In the genomic region with DNA sequence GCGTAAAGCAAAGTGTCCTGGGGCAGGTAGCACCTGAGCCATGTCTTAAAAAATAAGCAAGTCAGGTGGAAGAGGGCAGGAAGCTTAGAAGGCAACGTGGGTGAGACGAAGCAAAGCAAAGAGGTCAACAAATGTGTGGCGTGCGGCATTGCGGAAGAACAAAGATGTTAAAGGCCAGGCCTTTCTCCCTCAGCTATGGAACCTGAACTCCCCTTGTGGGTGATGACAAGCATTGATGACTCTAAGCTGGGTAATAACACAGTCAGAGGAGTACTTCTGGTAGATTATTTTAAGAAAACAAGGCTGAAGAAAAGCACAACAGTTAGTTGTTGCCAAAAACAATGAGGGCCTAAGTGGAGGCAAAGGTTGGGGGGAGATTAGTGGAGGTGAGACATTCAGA, we compare ENCODE assay signal across 19 cellular contexts. TPM values are rescaled to one million over a fixed set of nuclear protein-coding genes. Genes with fewer than 3 reads are reported as not detected.
DNase-seq lines count a peak whose midpoint lies in the region; ATAC-seq, FAIRE-seq and TF ChIP-seq lines count a peak whose summit lies in the region.
"Had no signal": no experiment of that assay in that cellular context is flagged by ENCODE, and none has a peak within 500 bp of the region (broad histone marks: within the 10 kb centered on the region; RNA-seq: fewer than 3 reads in every experiment).

No MANE protein-coding gene starts in this region.

- no peaks in the 10 kb centered on the region for H3K79me2 ChIP-seq in neural progenitor cell (ENCODE audit: low read depth)

- TF ChIP-seq CTCF in left ventricle myocardium inferior (IDR thresholded peaks at IDR 0.05; ENCODE audit: borderline replicate concordance), result no peak
- no peak for TF ChIP-seq CTCF in body of pancreas (IDR thresholded peaks at IDR 0.05)
- no peak for TF ChIP-seq CTCF in vagina (IDR thresholded peaks at IDR 0.05)
- no peak for TF ChIP-seq CTCF in neural progenitor cell (IDR thresholded peaks at IDR 0.05)

- no peak for DNase-seq in left ventricle myocardium inferior
- DNase-seq in Right ventricle myocardium superior, result no peak
- no peak for DNase-seq in body of pancreas
- DNase-seq in vagina (ENCODE audit: extremely low spot score in 2 of 2), result no peak
- no peak for DNase-seq in immature natural killer cell
- no peak for DNase-seq in GM12891 (ENCODE audit: insufficient read length, low spot score)
- DNase-seq in neural progenitor cell (ENCODE audit: low spot score), result no peak
- DNase-seq: AML-193, Caco-2, NCI-H1930, NCI-H2171 treated with DMSO at 0.1 percent for 48 hours, NCI-H510A, Peyer's patch, SHP77 had no signal

- H3K36me3 ChIP-seq in left ventricle myocardium inferior (no peaks in the 10 kb centered on the region), body of pancreas (replicated peaks in 1 of 2; ENCODE audit: insufficient read depth in 1 of 2, low read depth in 2 of 2) (no peaks in the 10 kb centered on the region), muscle layer of colon (ENCODE audit: insufficient read depth, low read length) (no peaks in the 10 kb centered on the region), vagina (no peaks in the 10 kb centered on the region), neural progenitor cell (no peaks in the 10 kb centered on the region)
- H3K36me3 ChIP-seq: Peyer's patch had no signal

- H3K9me3 ChIP-seq in left ventricle myocardium inferior (replicated peaks) (no peaks in the 10 kb centered on the region), body of pancreas (no peaks in the 10 kb centered on the region), muscle layer of colon (ENCODE audit: low read length) (no peaks in the 10 kb centered on the region), vagina (no peaks in the 10 kb centered on the region), neural progenitor cell (ENCODE audit: low read depth) (no peaks in the 10 kb centered on the region)
- H3K9me3 ChIP-seq: Peyer's patch had no signal

- peak overlapping the region; percentile 88 for H3K27ac ChIP-seq in left ventricle myocardium inferior (replicated peaks)
- H3K27ac ChIP-seq in body of pancreas, result peak overlapping the region; percentile 56 to 86 (median 63)
- peak overlapping the region; percentile 96 for H3K27ac ChIP-seq in muscle layer of colon (ENCODE audit: low read depth, low read length)
- H3K27ac ChIP-seq in vagina, result peak overlapping the region; percentile 76
- H3K27ac ChIP-seq in neural progenitor cell, result no peak overlapping the region
- H3K27ac ChIP-seq: GM23248, HL-60, KMS-11 had no signal

- intact Hi-C loops in left ventricle myocardium inferior (cut with micrococcal nuclease) (no loop called here), Right ventricle myocardium superior (cut with DNase I) (no loop called here), body of pancreas (cut with DNase I) (no loop called here), vagina (cut with DNase I) (no loop called here)

- no peak overlapping the region for H3K4me2 ChIP-seq in neural progenitor cell
- H3K4me2 ChIP-seq: KMS-11 had no signal

- H3K27me3 ChIP-seq in left ventricle myocardium inferior (ENCODE audit: low read depth), result no peaks in the 10 kb centered on the region
- H3K27me3 ChIP-seq in body of pancreas, result no peaks in the 10 kb centered on the region
- H3K27me3 ChIP-seq in muscle layer of colon (ENCODE audit: control insufficient read depth in 1 of 2, insufficient read depth in 2 of 2, low read length in 2 of 2), result no peaks in the 10 kb centered on the region
- H3K27me3 ChIP-seq in vagina, result no peaks in the 10 kb centered on the region
- H3K27me3 ChIP-seq in neural progenitor cell, result no peaks in the 10 kb centered on the region
- H3K27me3 ChIP-seq: Peyer's patch had no signal

- H3K27me3 Mint-ChIP-seq in immature natural killer cell (ENCODE audit: low read depth in 3 of 3) (no peaks in the 10 kb centered on the region), neural progenitor cell (ENCODE audit: insufficient read depth, low read depth) (peaks cover 4% of the 10 kb centered on the region)

- H3K36me3 Mint-ChIP-seq in immature natural killer cell, result no peaks in the 10 kb centered on the region
- H3K36me3 Mint-ChIP-seq in neural progenitor cell, result peaks cover 3% of the 10 kb centered on the region

- 65 to 72% methylated on average over 6 of the region's 6 CpGs for WGBS in body of pancreas, 2 donors

- no peak for FAIRE-seq in GM12891 (lab: Jason Lieb, UNC)
- FAIRE-seq: GM12878 had no signal

- peaks cover 47% of the 10 kb centered on the region for H3F3A ChIP-seq in neural progenitor cell (ENCODE audit: low read depth)

- H2AFZ ChIP-seq in neural progenitor cell (replicated peaks), result no peak overlapping the region
- H2AFZ ChIP-seq: GM23248 had no signal

- no peak for ATAC-seq in Right ventricle myocardium superior (ENCODE audit: poor library complexity)
- peak; percentile 17 for ATAC-seq in body of pancreas
- ATAC-seq: GM12878 had no signal

- no peak overlapping the region for H3K4me3 Mint-ChIP-seq in immature natural killer cell
- H3K4me3 Mint-ChIP-seq in neural progenitor cell, result no peak overlapping the region

- no peak for TF ChIP-seq POLR2A in body of pancreas (IDR thresholded peaks at IDR 0.05)
- no peak for TF ChIP-seq POLR2A in vagina (IDR thresholded peaks at IDR 0.05)
- no peak for TF ChIP-seq POLR2A in GM12891 (IDR thresholded peaks at IDR 0.05; ENCODE audit: low read depth, low read length)

- no peak overlapping the region for H3K27ac Mint-ChIP-seq in immature natural killer cell
- H3K27ac Mint-ChIP-seq in neural progenitor cell, result no peak overlapping the region

- H4K20me1 ChIP-seq in neural progenitor cell (ENCODE audit: low read depth), result no peaks in the 10 kb centered on the region

- H3K4me1 ChIP-seq in left ventricle myocardium inferior (peaks cover 44% of the 10 kb centered on the region), body of pancreas (peaks cover 72% of the 10 kb centered on the region), muscle layer of colon (ENCODE audit: insufficient read depth, low read length) (peaks cover 48% of the 10 kb centered on the region), vagina (peaks cover 36% of the 10 kb centered on the region), neural progenitor cell (peaks cover 44% of the 10 kb centered on the region)

- H3K9me3 Mint-ChIP-seq in immature natural killer cell, result peaks cover 0 to 3% (median 0%) of the 10 kb centered on the region in 6 donors
- peaks cover 11% of the 10 kb centered on the region for H3K9me3 Mint-ChIP-seq in neural progenitor cell

- no peaks in the 10 kb centered on the region for H3K4me1 Mint-ChIP-seq in immature natural killer cell
- no peaks in the 10 kb centered on the region for H3K4me1 Mint-ChIP-seq in neural progenitor cell

- H3K4me3 ChIP-seq in left ventricle myocardium inferior (no peak overlapping the region), body of pancreas (no peak overlapping the region), muscle layer of colon (ENCODE audit: low read depth in 1 of 2, low read length in 2 of 2) (no peak overlapping the region), vagina (no peak overlapping the region), neural progenitor cell (no peak overlapping the region)
- H3K4me3 ChIP-seq: GM12878, GM23248, Peyer's patch had no signal

- H3K9ac ChIP-seq in muscle layer of colon (ENCODE audit: low read length), result no peak overlapping the region
- no peak overlapping the region for H3K9ac ChIP-seq in neural progenitor cell
- H3K9ac ChIP-seq: GM23248, KMS-11 had no signal

TF ChIP-seq in GM12891, 5 proteins besides CTCF, POLR2A, EP300 and RAD21:
- TF ChIP-seq POU2F2 (IDR thresholded peaks at IDR 0.05; ENCODE audit: low read depth, low read length), result no peak
- TF ChIP-seq PAX5 (IDR thresholded peaks at IDR 0.05; ENCODE audit: insufficient read depth, low read length, severe bottlenecking), result no peak
- TF ChIP-seq TAF1 (IDR thresholded peaks at IDR 0.05; ENCODE audit: low read depth, low read length), result no peak
- TF ChIP-seq POLR2AphosphoS5 (IDR thresholded peaks at IDR 0.05; ENCODE audit: low read depth, low read length), result no peak
- no peak for TF ChIP-seq SPI1 (IDR thresholded peaks at IDR 0.05; ENCODE audit: low read depth, low read length)

RNA-seq across cellular contexts. Expression of a gene that starts 29.0 kb away (rescaled TPM):
- 1,282 TPM for total RNA-seq in left ventricle myocardium inferior
- 819 TPM for total RNA-seq in Right ventricle myocardium superior
- 100 to 1,000 TPM; 210 to 218 TPM for total RNA-seq in body of pancreas
- 60.4 TPM for total RNA-seq in vagina
- polyA plus RNA-seq in immature natural killer cell, result 1 to 10 TPM in 2 of 3 donors, not detected in 1; 2.6 to 5.8 TPM
- 0.24 TPM for polyA plus RNA-seq in GM12891 (2012; ENCODE audit: low read depth, missing spikeins)
- total RNA-seq in neural progenitor cell (ENCODE audit: low replicate concordance), result 13.5 and 15.7 TPM in 2 replicates
